ENCODE assay signal across 1 cellular context in genomic region chr2:63993871-63994270, GRCh38.
TF ChIP-seq lines count a peak whose summit lies in the region.

No MANE protein-coding gene starts in this region.

TF ChIP-seq in WTC11, 78 proteins besides CTCF, POLR2A, EP300 and RAD21 (continued from another document):
- TF ChIP-seq ZNF219 (CRISPR knock-in tag; IDR thresholded peaks at IDR 0.05; ENCODE audit: borderline replicate concordance) (no peak), ELF4 (CRISPR knock-in tag; IDR thresholded peaks at IDR 0.05; ENCODE audit: low read depth) (no peak), ZNF121 (CRISPR knock-in tag; IDR thresholded peaks at IDR 0.05) (no peak), AR (CRISPR knock-in tag; IDR thresholded peaks at IDR 0.05) (no peak), NR1H2 (CRISPR knock-in tag; IDR thresholded peaks at IDR 0.05) (no peak), KAT7 (CRISPR knock-in tag; IDR thresholded peaks at IDR 0.05; ENCODE audit: borderline replicate concordance) (no peak), SMAD4 (CRISPR knock-in tag; IDR thresholded peaks at IDR 0.05) (no peak), CDX4 (CRISPR knock-in tag; IDR thresholded peaks at IDR 0.05; ENCODE audit: borderline replicate concordance) (no peak), USF1 (CRISPR knock-in tag; IDR thresholded peaks at IDR 0.05) (no peak)
- TF ChIP-seq, protein P1, sequence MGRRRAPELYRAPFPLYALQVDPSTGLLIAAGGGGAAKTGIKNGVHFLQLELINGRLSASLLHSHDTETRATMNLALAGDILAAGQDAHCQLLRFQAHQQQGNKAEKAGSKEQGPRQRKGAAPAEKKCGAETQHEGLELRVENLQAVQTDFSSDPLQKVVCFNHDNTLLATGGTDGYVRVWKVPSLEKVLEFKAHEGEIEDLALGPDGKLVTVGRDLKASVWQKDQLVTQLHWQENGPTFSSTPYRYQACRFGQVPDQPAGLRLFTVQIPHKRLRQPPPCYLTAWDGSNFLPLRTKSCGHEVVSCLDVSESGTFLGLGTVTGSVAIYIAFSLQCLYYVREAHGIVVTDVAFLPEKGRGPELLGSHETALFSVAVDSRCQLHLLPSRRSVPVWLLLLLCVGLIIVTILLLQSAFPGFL (CRISPR knock-in tag; IDR thresholded peaks at IDR 0.05; ENCODE audit: borderline replicate concordance), result no peak
TF ChIP-seq in WTC11: peak in this region for 0.
